ENCODE assay signal across 10 cellular contexts in genomic region chr7:17523813-17524741, GRCh38.
DNase-seq lines count a peak whose midpoint lies in the region; ATAC-seq and TF ChIP-seq lines count a peak whose summit lies in the region.
"Had no signal": no experiment of that assay in that cellular context is flagged by ENCODE, and none has a peak within 500 bp of the region (broad histone marks: within the 10 kb centered on the region; RNA-seq: fewer than 3 reads in every experiment).

No MANE protein-coding gene starts in this region.

- intact Hi-C loops in right lobe of liver (cut with DNase I) = loop anchor here in 1 of 2 donors (10.0 kb wide), 1 partner anchor 199 kb away; no protein-coding TSS in a partner anchor

- ATAC-seq in right lobe of liver = peak; percentile 90 to 96 (median 91)
- ATAC-seq in GM19467 (IDR thresholded peaks at IDR 0.05; ENCODE audit: unreplicated experiment) = no peak

- no peak for TF ChIP-seq POLR2A in right lobe of liver (IDR thresholded peaks at IDR 0.05)

- H3K4me3 ChIP-seq in astrocyte of the cerebellum (ENCODE audit: low read depth, low read length) (no peak overlapping the region), right lobe of liver (peak overlapping the region in 1 of 3 donors; percentile 1)

- DNase-seq in COLO668 (lab: John Stamatoyannopoulos, UW; ENCODE audit: unreplicated experiment) = peak; percentile 20
- DNase-seq in LoVo (ENCODE audit: low spot score) = peak; percentile 87
- peak; percentile 63 for DNase-seq in astrocyte of the cerebellum (ENCODE audit: low read depth)
- peak; percentile 76 to 89 (median 87) for DNase-seq in right lobe of liver
- DNase-seq in globus pallidus (ENCODE audit: low spot score) = no peak
- no peak for DNase-seq in T-helper 9 cell
- no peak for DNase-seq in T1000 (lab: John Stamatoyannopoulos, UW)
- DNase-seq: activated CD4-positive, alpha-beta T cell treated with anti-CD3 and anti-CD28 coated beads for 1 hour; Karpas-422 had no signal

- WGBS in right lobe of liver (ENCODE audit: insufficient coverage, low coverage, low lambda C conversion rate, missing lambda C conversion rate) = 23% methylated on average over 7 of the region's 7 CpGs

- no peaks in the 10 kb centered on the region for H3K36me3 ChIP-seq in right lobe of liver

- in situ Hi-C loops in astrocyte of the cerebellum (cut with HindIII; ENCODE audit: low sequenced_read_pairs) = no loop called here

- no peaks in the 10 kb centered on the region for H3K27me3 ChIP-seq in right lobe of liver

- H3K27ac ChIP-seq in right lobe of liver = peak overlapping the region; percentile 63 to 81 (median 81)

- peaks cover 0 to 13% (median 3%) of the 10 kb centered on the region in 4 donors for H3K4me1 ChIP-seq in right lobe of liver

- no peaks in the 10 kb centered on the region for H3K9me3 ChIP-seq in right lobe of liver

- TF ChIP-seq CTCF in astrocyte of the cerebellum (IDR thresholded peaks at IDR 0.05; ENCODE audit: low read depth, low read length, missing control alignments) = no peak
- no peak for TF ChIP-seq CTCF in right lobe of liver (IDR thresholded peaks at IDR 0.05)

Comparison
In these comparisons a context has a peak if more than half of its experiments do, and no peak if none do; other contexts are left out.
1. DNase-seq: peak in COLO668 (single experiment), LoVo (single experiment), astrocyte of the cerebellum (single experiment) and right lobe of liver (3 of 3); none in globus pallidus (single experiment), T-helper 9 cell (single experiment) and T1000 (single experiment).